Comparison of ENCODE assay signal across 24 cellular contexts in genomic region chr4:164890691-164891090, GRCh38. TPM values are rescaled to one million over a fixed set of nuclear protein-coding genes. Genes with fewer than 3 reads are reported as not detected.
"Had no signal": no experiment of that assay in that cellular context is flagged by ENCODE, and none has a peak within 500 bp of the region (broad histone marks: within the 10 kb centered on the region; RNA-seq: fewer than 3 reads in every experiment).

No MANE protein-coding gene starts in this region.

- H3K4me1 Mint-ChIP-seq: natural killer cell, neural crest cell had no signal

- H3K36me3 Mint-ChIP-seq: natural killer cell had no signal

- H3K4me3 ChIP-seq: colonic mucosa, esophagus squamous epithelium, heart left ventricle, mucosa of descending colon, suprapubic skin, tibial artery, upper lobe of left lung, uterus had no signal

- H3K27ac Mint-ChIP-seq: natural killer cell had no signal

- H3K9me3 ChIP-seq: colonic mucosa, esophagus squamous epithelium, heart left ventricle, mucosa of descending colon, suprapubic skin, tibial artery, upper lobe of left lung, uterus had no signal

- H3K27me3 ChIP-seq: colonic mucosa, esophagus squamous epithelium, heart left ventricle, suprapubic skin, tibial artery, upper lobe of left lung, uterus had no signal

- H3K27ac ChIP-seq: colonic mucosa, esophagus squamous epithelium, heart left ventricle, suprapubic skin, tibial artery, upper lobe of left lung, uterus had no signal

- H3K4me1 ChIP-seq: colonic mucosa, esophagus squamous epithelium, heart left ventricle, suprapubic skin, tibial artery, upper lobe of left lung, uterus had no signal

- ATAC-seq: heart left ventricle, mucosa of descending colon, natural killer cell, right cardiac atrium had no signal

- FAIRE-seq: islet of Langerhans, small intestine had no signal

- DNase-seq: colonic mucosa; dermis blood vessel endothelial cell; esophagus squamous epithelium; foreskin melanocyte; heart left ventricle; hippocampal formation; kidney glomerular epithelial cell; mammary epithelial cell; mucosa of descending colon; natural killer cell; right cardiac atrium; small intestine; stimulated activated CD4-positive, alpha-beta T cell treated with anti-CD3 and anti-CD28 coated beads, Interleukin-12 subunit alpha, Interleukin-12 subunit beta, amount 100 ng/mL, for 4 hours; stimulated activated naive CD4-positive, alpha-beta T cell; tibial artery; upper lobe of left lung; uterus had no signal

- H3K36me3 ChIP-seq: colonic mucosa, esophagus squamous epithelium, heart left ventricle, suprapubic skin, tibial artery, upper lobe of left lung, uterus had no signal

- H3K4me3 Mint-ChIP-seq: natural killer cell, neural crest cell had no signal

- H3K9me3 Mint-ChIP-seq: neural crest cell had no signal

RNA-seq across cellular contexts. Expression of gene APELA, which starts 13.7 kb away (rescaled TPM):
- total RNA-seq: colonic mucosa, dermis blood vessel endothelial cell, epithelial cell of proximal tubule, esophagus squamous epithelium, heart left ventricle, mucosa of descending colon, myocyte, natural killer cell, osteocyte, posterior vena cava, right cardiac atrium, suprapubic skin had no signal
- polyA plus RNA-seq: heart left ventricle, mammary epithelial cell, right cardiac atrium, small intestine had no signal
